Comparison of ENCODE assay signal across 8 cellular contexts in the genomic region with DNA sequence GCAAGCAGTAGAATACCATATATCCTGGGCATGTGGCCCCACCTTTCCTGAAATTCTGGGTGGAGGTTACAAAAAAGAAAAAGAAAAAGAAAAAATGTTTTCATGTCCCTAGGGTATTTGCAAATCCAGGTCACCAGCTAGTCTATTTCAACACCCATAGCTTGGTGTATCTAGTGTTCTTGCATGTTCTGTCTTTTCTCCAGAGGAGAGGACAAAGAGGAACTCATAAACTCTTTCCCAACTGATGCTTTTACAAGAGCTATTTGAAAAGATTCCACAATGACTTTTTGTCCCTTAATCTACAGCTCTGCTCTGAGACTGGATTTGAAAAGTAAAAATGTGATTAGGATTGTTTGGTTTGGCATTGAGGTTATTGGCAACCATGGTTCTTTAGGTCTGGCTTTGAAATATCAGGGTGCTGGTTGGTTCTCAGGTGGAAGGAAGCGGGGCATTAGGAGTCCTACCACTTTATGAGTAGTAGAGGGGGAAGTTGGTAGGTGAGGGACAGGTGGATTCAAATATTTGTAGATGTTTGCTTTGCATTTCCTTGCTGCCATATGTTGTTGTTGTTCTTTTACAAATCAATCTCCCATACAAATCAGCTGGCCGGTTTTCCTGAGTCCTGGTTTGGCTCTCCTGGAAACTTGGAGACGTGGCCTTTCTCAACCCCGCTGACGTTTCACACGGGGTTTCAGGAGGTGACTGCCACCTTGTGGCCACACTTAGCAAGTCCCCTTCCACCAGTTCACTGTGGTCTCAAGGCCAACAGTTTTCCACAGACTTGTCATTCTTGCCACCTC.
A peak's percentile ranks its signal among the peaks of the same experiment; 100 is the strongest.
DNase-seq lines count a peak whose midpoint lies in the region; ATAC-seq and TF ChIP-seq lines count a peak whose summit lies in the region.

No MANE protein-coding gene starts in this region.

- peak; percentile 55 for DNase-seq in HuH-7 (ENCODE audit: low spot score)
- DNase-seq in RPMI8226, result peak; percentile 76
- peak; percentile 38 for DNase-seq in foreskin melanocyte
- DNase-seq in omental fat pad (ENCODE audit: low spot score), result no peak
- peak in 42 of 49 donors; percentile 4 to 68 (median 38) for DNase-seq in substantia nigra (lab: John Stamatoyannopoulos, UW)

- TF ChIP-seq CTCF in C4-2B (conservative IDR thresholded peaks at IDR 0.05) (peak; percentile 90), omental fat pad (IDR thresholded peaks at IDR 0.05) (peak in 2 of 3 donors; percentile 65 to 69)

- H3K9me3 Mint-ChIP-seq in activated T-helper 17 cell treated with anti-CD3 and anti-CD28 coated beads, Interleukin-2, amount 50 U/mL, for 72 hours, result no peaks in the 10 kb centered on the region

- ATAC-seq in GM19395 (IDR thresholded peaks at IDR 0.05; ENCODE audit: unreplicated experiment) (peak; percentile 82), omental fat pad (ENCODE audit: low FRiP score) (peak; percentile 84)
- peak; percentile 84 for ATAC-seq in activated T-helper 17 cell treated with anti-CD3 and anti-CD28 coated beads, Interleukin-2, amount 50 U/mL, for 72 hours (replicated peaks)

- H3K27ac Mint-ChIP-seq in activated T-helper 17 cell treated with anti-CD3 and anti-CD28 coated beads, Interleukin-2, amount 50 U/mL, for 72 hours, result peak overlapping the region; percentile 39

- no peak overlapping the region for H3K4me3 Mint-ChIP-seq in activated T-helper 17 cell treated with anti-CD3 and anti-CD28 coated beads, Interleukin-2, amount 50 U/mL, for 72 hours

- H3K27ac ChIP-seq in C4-2B, result no peak overlapping the region
- H3K27ac ChIP-seq in substantia nigra (ENCODE audit: low read depth, low read length, poor library complexity, severe bottlenecking), result no peak overlapping the region

- H3K4me1 Mint-ChIP-seq in activated T-helper 17 cell treated with anti-CD3 and anti-CD28 coated beads, Interleukin-2, amount 50 U/mL, for 72 hours, result peaks cover 9% of the 10 kb centered on the region

- peaks cover 9% of the 10 kb centered on the region for H3K27me3 Mint-ChIP-seq in activated T-helper 17 cell treated with anti-CD3 and anti-CD28 coated beads, Interleukin-2, amount 50 U/mL, for 72 hours

- H3K36me3 Mint-ChIP-seq in activated T-helper 17 cell treated with anti-CD3 and anti-CD28 coated beads, Interleukin-2, amount 50 U/mL, for 72 hours (ENCODE audit: low read depth), result no peaks in the 10 kb centered on the region
